Comparison of ENCODE assay signal across 8 cellular contexts in the genomic region with DNA sequence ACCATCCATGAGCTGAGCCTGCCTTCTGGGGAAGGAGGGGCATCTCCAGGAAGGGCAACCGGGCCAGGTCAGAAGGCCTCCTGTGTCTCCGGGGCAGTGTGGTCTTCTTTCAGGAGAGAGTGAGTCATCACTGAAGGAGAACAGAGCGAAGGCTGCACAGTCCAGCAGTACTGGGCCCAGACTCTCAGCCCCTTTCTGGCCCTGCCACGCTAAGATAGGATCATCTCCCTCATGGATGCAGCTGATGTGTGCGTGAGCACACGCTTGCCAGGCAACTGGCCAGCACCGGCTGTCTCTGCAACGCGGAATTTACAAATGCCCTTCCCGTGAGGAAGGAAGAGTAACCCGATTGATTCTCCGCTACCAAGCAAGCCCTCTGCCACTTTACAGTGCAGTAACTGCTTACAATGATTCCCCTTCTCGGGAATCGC.
DNase-seq lines count a peak whose midpoint lies in the region; ATAC-seq and TF ChIP-seq lines count a peak whose summit lies in the region.

No MANE protein-coding gene starts in this region.

- H3K4me1 Mint-ChIP-seq in activated CD8-positive, alpha-beta T cell treated with anti-CD3 and anti-CD28 coated beads, Interleukin-2, amount 10 ng/mL, durations not matched to agents 7 days and 5 days (ENCODE audit: low read depth): peaks cover 4% of the 10 kb centered on the region

- CTCF ChIA-PET in activated CD8-positive, alpha-beta T cell treated with anti-CD3 and anti-CD28 coated beads, Interleukin-2, amount 10 ng/mL, durations not matched to agents 7 days and 5 days (lab: Charles Lee): interaction anchor here (0.6 to 1.9 kb wide), 5 partner anchors 9 to 1336 kb away, joined by 3 to 5 read pairs (median 4); no protein-coding TSS in a partner anchor

- WGBS in HUES64: 12% methylated on average over 14 of the region's 14 CpGs

- DNase-seq in Daoy (ENCODE audit: low read depth) (peak; percentile 78), Right ventricle myocardium superior (peak; percentile 61), omental fat pad (ENCODE audit: low spot score) (no peak)
- no peak for DNase-seq in activated CD8-positive, alpha-beta T cell treated with anti-CD3 and anti-CD28 coated beads, Interleukin-2, amount 10 ng/mL, durations not matched to agents 7 days and 5 days
- DNase-seq in stimulated activated CD4-positive, alpha-beta T cell treated with anti-CD3 and anti-CD28 coated beads, Interleukin-1b, Interleukin-23, amount 100 ng/mL, for 48 hours: no peak
- no peak for DNase-seq in effector CD8-positive, alpha-beta T cell (lab: John Stamatoyannopoulos, UW)

- H3K4me3 Mint-ChIP-seq in activated CD8-positive, alpha-beta T cell treated with anti-CD3 and anti-CD28 coated beads, Interleukin-2, amount 10 ng/mL, durations not matched to agents 7 days and 5 days: no peak overlapping the region

- no peak overlapping the region for H3K27ac ChIP-seq in HUES64 (ENCODE audit: low read depth, low read length)

- peak; percentile 47 for ATAC-seq in GM21528 (IDR thresholded peaks at IDR 0.05; ENCODE audit: low FRiP score, unreplicated experiment)
- peak; percentile 12 for ATAC-seq in activated CD8-positive, alpha-beta T cell treated with anti-CD3 and anti-CD28 coated beads, Interleukin-2, amount 10 ng/mL, durations not matched to agents 7 days and 5 days
- ATAC-seq in Right ventricle myocardium superior (ENCODE audit: poor library complexity): peak; percentile 73
- peak; percentile 81 for ATAC-seq in omental fat pad (ENCODE audit: low FRiP score)

- TF ChIP-seq CTCF in omental fat pad (IDR thresholded peaks at IDR 0.05): no peak

- H3K27me3 ChIP-seq in HUES64 (ENCODE audit: insufficient read depth, low read length): peaks cover 20% of the 10 kb centered on the region

- peak overlapping the region; percentile 60; the same call in 1 of the 2 replicates for H3K9ac ChIP-seq in HUES64 (ENCODE audit: low read depth, low read length)

- H3K36me3 Mint-ChIP-seq in activated CD8-positive, alpha-beta T cell treated with anti-CD3 and anti-CD28 coated beads, Interleukin-2, amount 10 ng/mL, durations not matched to agents 7 days and 5 days (ENCODE audit: low read depth): no peaks in the 10 kb centered on the region

- no peaks in the 10 kb centered on the region for H3K36me3 ChIP-seq in HUES64 (ENCODE audit: insufficient read depth, low read length)

- H3K4me3 ChIP-seq in HUES64 (ENCODE audit: low read length): peak overlapping the region; percentile 71

- POLR2A ChIA-PET in activated CD8-positive, alpha-beta T cell treated with anti-CD3 and anti-CD28 coated beads, Interleukin-2, amount 10 ng/mL, durations not matched to agents 7 days and 5 days (lab: Charles Lee): no interaction called here

- no peaks in the 10 kb centered on the region for H3K9me3 Mint-ChIP-seq in activated CD8-positive, alpha-beta T cell treated with anti-CD3 and anti-CD28 coated beads, Interleukin-2, amount 10 ng/mL, durations not matched to agents 7 days and 5 days (ENCODE audit: insufficient read depth)

- H3K9me3 ChIP-seq in HUES64 (ENCODE audit: insufficient read depth, low read depth, low read length): no peaks in the 10 kb centered on the region

- intact Hi-C loops in Right ventricle myocardium superior (cut with DNase I): no loop called here

- peaks cover 5% of the 10 kb centered on the region; the same call in 1 of the 2 replicates for H3K4me1 ChIP-seq in HUES64 (ENCODE audit: insufficient read depth, low read length)

- no peak overlapping the region for H3K27ac Mint-ChIP-seq in activated CD8-positive, alpha-beta T cell treated with anti-CD3 and anti-CD28 coated beads, Interleukin-2, amount 10 ng/mL, durations not matched to agents 7 days and 5 days

- H3K27me3 Mint-ChIP-seq in activated CD8-positive, alpha-beta T cell treated with anti-CD3 and anti-CD28 coated beads, Interleukin-2, amount 10 ng/mL, durations not matched to agents 7 days and 5 days (ENCODE audit: low read depth): peaks cover 19% of the 10 kb centered on the region

Comparison
In these comparisons a context has a peak if more than half of its experiments do, and no peak if none do; other contexts are left out.
1. DNase-seq: peak in Daoy (single experiment) and Right ventricle myocardium superior (single experiment); none in activated CD8-positive, alpha-beta T cell treated with anti-CD3 and anti-CD28 coated beads, Interleukin-2, amount 10 ng/mL, durations not matched to agents 7 days and 5 days (single experiment), omental fat pad (single experiment), stimulated activated CD4-positive, alpha-beta T cell treated with anti-CD3 and anti-CD28 coated beads, Interleukin-1b, Interleukin-23, amount 100 ng/mL, for 48 hours (single experiment) and effector CD8-positive, alpha-beta T cell (single experiment).
2. ATAC-seq: peak in every context shown above with its lines; median percentile 81 in omental fat pad; 73 in Right ventricle myocardium superior; 47 in GM21528; 12 in activated CD8-positive, alpha-beta T cell treated with anti-CD3 and anti-CD28 coated beads, Interleukin-2, amount 10 ng/mL, durations not matched to agents 7 days and 5 days.